ENCODE assay signal across 35 cellular contexts in genomic region chr1:214777364-214777763, GRCh38.
"Had no signal": no experiment of that assay in that cellular context is flagged by ENCODE, and none has a peak within 500 bp of the region (broad histone marks: within the 10 kb centered on the region; RNA-seq: fewer than 3 reads in every experiment).

No MANE protein-coding gene starts in this region.

- DNase-seq: Karpas-422, Kasumi-1, MG63, MM.1S, MV-4-11, NCI-H1048, NCI-H1092, NCI-H1092 treated with DMSO at 0.1 percent for 48 hours, NCI-H1105, NCI-H1105 treated with DMSO at 0.1 percent for 48 hours, NCI-H1417, NCI-H1417 treated with DMSO at 0.1 percent for 48 hours, NCI-H1436, NCI-H1436 treated with DMSO at 0.1 percent for 48 hours, NCI-H146, NCI-H1694, NCI-H1694 treated with DMSO at 0.1 percent for 48 hours, NCI-H187, NCI-H187 treated with DMSO at 0.1 percent for 48 hours, NCI-H1930, NCI-H2029, NCI-H2029 treated with DMSO at 0.1 percent for 48 hours, NCI-H2081, NCI-H2081 treated with DMSO at 0.1 percent for 48 hours, NCI-H2107, NCI-H2171, NCI-H2171 treated with DMSO at 0.1 percent for 48 hours, NCI-H2227 treated with DMSO at 0.1 percent for 48 hours, NCI-H226, NCI-H345, NCI-H446, NCI-H446 treated with DMSO at 0.1 percent for 48 hours, NCI-H510A, NCI-H510A treated with DMSO at 0.1 percent for 48 hours, NCI-H524 had no signal

- H3K9me3 ChIP-seq: MG63 had no signal

- H3K4me3 ChIP-seq: MG63 had no signal

- H3K36me3 ChIP-seq: MG63 had no signal
